8 cellular contexts compared by ENCODE assay signal in the genomic region with DNA sequence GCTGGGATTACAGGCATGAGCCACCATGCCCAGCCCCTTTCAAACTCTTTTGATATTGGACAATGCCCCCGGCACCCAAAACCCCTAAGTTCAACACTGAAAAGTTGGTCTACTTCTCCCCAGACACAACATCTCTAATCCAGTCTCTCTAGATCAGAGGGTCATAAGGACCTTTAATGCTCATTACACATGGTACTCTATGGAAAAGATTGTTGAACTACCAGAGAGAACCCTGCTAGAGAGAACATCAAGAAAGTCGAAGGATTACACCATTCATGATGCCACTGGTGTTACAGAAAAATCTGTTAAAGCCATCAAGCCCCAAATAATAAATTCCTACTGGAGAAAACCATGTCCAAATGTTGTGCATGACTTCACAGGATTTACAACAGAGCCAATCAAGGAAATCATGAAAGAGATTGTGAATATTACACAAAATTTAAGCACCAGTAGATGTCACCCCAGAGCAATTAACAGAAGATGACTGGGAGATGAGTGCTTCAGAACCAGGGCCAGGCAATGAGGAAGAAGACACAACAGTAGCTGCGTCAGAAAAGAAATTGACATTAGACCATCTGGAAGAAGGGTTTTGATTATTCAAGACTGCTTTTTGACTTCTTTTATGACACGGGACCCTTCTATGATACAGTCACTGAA. TPM values are rescaled to one million over a fixed set of nuclear protein-coding genes. Genes with fewer than 3 reads are reported as not detected.
DNase-seq lines count a peak whose midpoint lies in the region; ATAC-seq lines count a peak whose summit lies in the region.
"Had no signal": no experiment of that assay in that cellular context is flagged by ENCODE, and none has a peak within 500 bp of the region (broad histone marks: within the 10 kb centered on the region; RNA-seq: fewer than 3 reads in every experiment).

No MANE protein-coding gene starts in this region.

- peaks cover 21 to 25% of the 10 kb centered on the region in 2 donors for H3K27me3 Mint-ChIP-seq in effector memory CD8-positive, alpha-beta T cell

- H2BK5ac ChIP-seq in mesendoderm (ENCODE audit: low read length): no peak overlapping the region

- in situ Hi-C loops in KBM-7 (cut with MboI; ENCODE audit: low pct_unique_long_range_greater_than_20kb, low sequenced_read_pairs) (no loop called here), SK-MEL-5 (cut with HindIII; ENCODE audit: low pct_unique_long_range_greater_than_20kb, low sequenced_read_pairs) (no loop called here)

- DNase-seq in DMS79 treated with DMSO at 0.1 percent for 48 hours (lab: John Stamatoyannopoulos, UW) (peak; percentile 14), KBM-7 (peak; percentile 77), SK-MEL-5 (ENCODE audit: low read depth, low spot score) (peak; percentile 72), mesendoderm (peak; percentile 67)
- DNase-seq in effector memory CD8-positive, alpha-beta T cell: peak; percentile 15 to 31 (median 26)

- H3K23ac ChIP-seq in mesendoderm (ENCODE audit: low read length): no peak overlapping the region

- no peak overlapping the region for H3K56ac ChIP-seq in mesendoderm (ENCODE audit: low read length)

- no peak overlapping the region for H3K4ac ChIP-seq in mesendoderm (ENCODE audit: low read depth, low read length)

- H3K9ac ChIP-seq in mesendoderm (ENCODE audit: low read length): no peak overlapping the region

- no peak overlapping the region for H2BK15ac ChIP-seq in mesendoderm (replicated peaks; ENCODE audit: low read depth)

- H3K36me3 Mint-ChIP-seq in effector memory CD8-positive, alpha-beta T cell (ENCODE audit: insufficient read depth): peaks cover 4% of the 10 kb centered on the region

- H2AK5ac ChIP-seq in mesendoderm (ENCODE audit: low read length): no peak overlapping the region

- H3K27ac ChIP-seq in mesendoderm (ENCODE audit: low read depth, low read length): no peak overlapping the region

- H4K5ac ChIP-seq in mesendoderm (ENCODE audit: low read length): no peak overlapping the region

- H3K27me3 ChIP-seq in mesendoderm (ENCODE audit: insufficient read depth, low read length, poor library complexity): no peaks in the 10 kb centered on the region

- ATAC-seq in GM19452 (IDR thresholded peaks at IDR 0.05; ENCODE audit: unreplicated experiment): peak; percentile 75
- peak; percentile 84 for ATAC-seq in effector memory CD8-positive, alpha-beta T cell (replicated peaks)
- no peak for ATAC-seq in HG03135 (IDR thresholded peaks at IDR 0.05; ENCODE audit: unreplicated experiment)

- no peaks in the 10 kb centered on the region for H3K4me1 ChIP-seq in mesendoderm (ENCODE audit: control insufficient read depth, low read depth, low read length)

- peak overlapping the region in 1 of 2 donors; percentile 42 for H3K27ac Mint-ChIP-seq in effector memory CD8-positive, alpha-beta T cell
- H3K27ac Mint-ChIP-seq: activated naive CD8-positive, alpha-beta T cell had no signal

- H3K9me3 Mint-ChIP-seq in effector memory CD8-positive, alpha-beta T cell: no peaks in the 10 kb centered on the region

- no peak overlapping the region for H3K4me2 ChIP-seq in mesendoderm (ENCODE audit: low read length)

- H2BK120ac ChIP-seq in mesendoderm (ENCODE audit: low read depth, low read length): no peak overlapping the region

- no CpG with 5 or more reads among the region's 4 CpGs for WGBS in mesendoderm (ENCODE audit: extremely low coverage, insufficient coverage, low lambda C conversion rate)

- no peak overlapping the region for H4K8ac ChIP-seq in mesendoderm (ENCODE audit: low read depth, low read length)

- H3K18ac ChIP-seq in mesendoderm (ENCODE audit: low read length): no peak overlapping the region

- H3K4me3 ChIP-seq in mesendoderm (ENCODE audit: low read length): no peak overlapping the region

- H3K4me3 Mint-ChIP-seq in effector memory CD8-positive, alpha-beta T cell: no peak overlapping the region
- H3K4me3 Mint-ChIP-seq: activated naive CD8-positive, alpha-beta T cell had no signal

- H3K36me3 ChIP-seq in mesendoderm (ENCODE audit: control insufficient read depth, insufficient read depth, low read length): no peaks in the 10 kb centered on the region

- no peaks in the 10 kb centered on the region for H3K79me1 ChIP-seq in mesendoderm (ENCODE audit: low read length)

- H3K79me2 ChIP-seq in mesendoderm (ENCODE audit: control insufficient read depth, insufficient read depth, low read length): no peaks in the 10 kb centered on the region

- H3K4me1 Mint-ChIP-seq in effector memory CD8-positive, alpha-beta T cell (ENCODE audit: low read depth in 2 of 2): no peaks in the 10 kb centered on the region

RNA-seq across cellular contexts. Expression of a gene that starts 28.3 kb away (rescaled TPM):
- 0.67 TPM in 1 of 2 replicates, not detected in the other for total RNA-seq in SK-MEL-5 (2014; rRNA removed; shearing (Covaris generic))
- polyA plus RNA-seq in SK-MEL-5 (2015; cell fraction: cytosol; rRNA removed): 0.20 and 0.21 TPM in 2 replicates
- not detected in 2 replicates for polyA plus RNA-seq in SK-MEL-5 (2015; cell fraction: nucleus; rRNA removed)
- polyA plus RNA-seq in mesendoderm (2013, experiment 1 of 2): 0.77 TPM
- 0.84 TPM for polyA plus RNA-seq in mesendoderm (2013, experiment 2 of 2)

Comparison
In these comparisons a context has a peak if more than half of its experiments do, and no peak if none do; other contexts are left out.
1. DNase-seq: peak in every context shown above with its lines; median percentile 77 in KBM-7; 72 in SK-MEL-5; 67 in mesendoderm; 26 in effector memory CD8-positive, alpha-beta T cell; 14 in DMS79 treated with DMSO at 0.1 percent for 48 hours.